Comparison of ENCODE assay signal across 1 cellular context in genomic region chr2:134359367-134360081, GRCh38.
TF ChIP-seq lines count a peak whose summit lies in the region.

No MANE protein-coding gene starts in this region.

TF ChIP-seq in GM23338, 12 proteins besides CTCF, POLR2A, EP300 and RAD21 (continued from another document):
- no peak for TF ChIP-seq STAT1 (IDR thresholded peaks at IDR 0.05; ENCODE audit: unreplicated experiment)
- TF ChIP-seq ZNF331 (CRISPR knock-in tag; IDR thresholded peaks at IDR 0.05; ENCODE audit: low read depth): no peak
- no peak for TF ChIP-seq ETS1 (IDR thresholded peaks at IDR 0.05)
- TF ChIP-seq JUNB (IDR thresholded peaks at IDR 0.05; ENCODE audit: unreplicated experiment): no peak
